ENCODE assay signal across 12 cellular contexts in the genomic region with DNA sequence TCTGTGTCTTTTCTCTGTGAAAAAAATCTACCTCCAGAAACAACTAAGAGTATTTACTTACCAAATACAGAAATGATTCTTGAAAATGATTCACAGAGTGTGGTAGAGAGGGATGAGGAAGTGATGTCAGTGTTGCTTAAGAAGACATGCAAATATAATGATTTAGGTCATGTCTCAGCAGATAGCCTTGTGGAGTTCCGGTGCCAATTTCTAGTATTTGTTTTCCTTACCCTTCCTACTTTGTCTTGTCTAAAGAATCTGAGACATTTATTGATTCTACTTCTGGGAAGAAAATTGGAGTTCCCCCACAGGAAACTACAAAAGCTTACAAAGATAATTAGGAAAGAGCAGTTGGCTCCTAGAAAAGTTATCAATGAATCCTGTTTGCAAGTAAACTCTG.
DNase-seq lines count a peak whose midpoint lies in the region; ATAC-seq and TF ChIP-seq lines count a peak whose summit lies in the region.
"Had no signal": no experiment of that assay in that cellular context is flagged by ENCODE, and none has a peak within 500 bp of the region (broad histone marks: within the 10 kb centered on the region; RNA-seq: fewer than 3 reads in every experiment).

No MANE protein-coding gene starts in this region.

- H3K27me3 ChIP-seq in SJSA1 (replicated peaks) (no peaks in the 10 kb centered on the region), stomach (no peaks in the 10 kb centered on the region)
- H3K27me3 ChIP-seq: heart left ventricle had no signal

- ATAC-seq in HG02981 (IDR thresholded peaks at IDR 0.05; ENCODE audit: unreplicated experiment) (peak; percentile 65), HG02798 (IDR thresholded peaks at IDR 0.05; ENCODE audit: poor library complexity, unreplicated experiment) (no peak)

- 12 to 21% (median 20%) methylated on average over 1 of the region's 1 CpG for WGBS in stomach, 5 donors

- no peak for TF ChIP-seq CTCF in stomach (IDR thresholded peaks at IDR 0.05)

- TF ChIP-seq POLR2A in stomach (IDR thresholded peaks at IDR 0.05) = no peak

- H3K36me3 ChIP-seq in SJSA1 (no peaks in the 10 kb centered on the region), stomach (no peaks in the 10 kb centered on the region)
- H3K36me3 ChIP-seq: heart left ventricle had no signal

- no peak for TF ChIP-seq EP300 in stomach (IDR thresholded peaks at IDR 0.05)

- peaks cover 16% of the 10 kb centered on the region for H3K4me1 ChIP-seq in SJSA1 (replicated peaks)
- H3K4me1 ChIP-seq in stomach = peaks cover 0 to 6% (median 4%) of the 10 kb centered on the region in 4 donors

- DNase-seq in AG08395 (ENCODE audit: low spot score) (peak; percentile 50), SJSA1 (ENCODE audit: low read depth in 1 of 2, low spot score in 2 of 2) (peak in 1 of 2 experiments; percentile 61), iris pigment epithelial cell (ENCODE audit: low read depth) (peak; percentile 97), stomach (no peak), NCI-H748 treated with DMSO at 0.1 percent for 48 hours (lab: John Stamatoyannopoulos, UW) (no peak), amygdala (lab: John Stamatoyannopoulos, UW) (no peak)
- DNase-seq: COR-L47; heart left ventricle; NCI-H446; stimulated activated CD4-positive, alpha-beta T cell treated with anti-CD3 and anti-CD28 coated beads, Interleukin-15, amount 100 ng/mL, for 24 hours had no signal

- H3K27ac ChIP-seq in SJSA1 (peak overlapping the region; percentile 28), stomach (peak overlapping the region in 2 of 5 donors; percentile 10 to 43)
- H3K27ac ChIP-seq: heart left ventricle had no signal

- H3K4me3 ChIP-seq in SJSA1 = no peak overlapping the region
- no peak overlapping the region for H3K4me3 ChIP-seq in stomach
- H3K4me3 ChIP-seq: heart left ventricle had no signal

- intact Hi-C loops in stomach (cut with DNase I; ENCODE audit: low total_unique reads) = no loop called here

- H3K9me3 ChIP-seq in SJSA1 (replicated peaks) (no peaks in the 10 kb centered on the region), stomach (no peaks in the 10 kb centered on the region)
- H3K9me3 ChIP-seq: heart left ventricle had no signal

Comparison
In these comparisons a context has a peak if more than half of its experiments do, and no peak if none do; other contexts are left out.
1. DNase-seq: peak in AG08395 (single experiment) and iris pigment epithelial cell (single experiment); none in stomach (single experiment), NCI-H748 treated with DMSO at 0.1 percent for 48 hours (single experiment) and amygdala (0 of 56).